Comparison of ENCODE assay signal across 8 cellular contexts in genomic region chr6:7617954-7618764, GRCh38. TPM values are rescaled to one million over a fixed set of nuclear protein-coding genes. Genes with fewer than 3 reads are reported as not detected.
A peak's percentile ranks its signal among the peaks of the same experiment; 100 is the strongest.
DNase-seq lines count a peak whose midpoint lies in the region; ATAC-seq and TF ChIP-seq lines count a peak whose summit lies in the region.

No MANE protein-coding gene starts in this region.

- WGBS in lower leg skin, 2 donors, result 20% methylated on average over 11 of the region's 11 CpGs

- peaks cover 1% of the 10 kb centered on the region for H3K36me3 Mint-ChIP-seq in activated T-helper 17 cell treated with anti-CD3 and anti-CD28 coated beads, Interleukin-2, amount 50 U/mL, for 72 hours (ENCODE audit: low read depth)
- peaks cover under 1% of the 10 kb centered on the region for H3K36me3 Mint-ChIP-seq in CD4-positive, alpha-beta T cell (ENCODE audit: low read depth)

- no peak for TF ChIP-seq CTCF in lower leg skin (IDR thresholded peaks at IDR 0.05)
- TF ChIP-seq CTCF in CD4-positive, alpha-beta T cell (IDR thresholded peaks at IDR 0.05), result no peak
- no peak for TF ChIP-seq CTCF in OCI-LY7 (conservative IDR thresholded peaks at IDR 0.05; ENCODE audit: low read length)

- TF ChIP-seq POLR2A in lower leg skin (IDR thresholded peaks at IDR 0.05), result no peak

- H3K9me2 ChIP-seq in OCI-LY7 (ENCODE audit: insufficient read depth, low read length), result no peaks in the 10 kb centered on the region

- H3K27me3 Mint-ChIP-seq in activated T-helper 17 cell treated with anti-CD3 and anti-CD28 coated beads, Interleukin-2, amount 50 U/mL, for 72 hours, result peaks cover 7% of the 10 kb centered on the region
- no peaks in the 10 kb centered on the region for H3K27me3 Mint-ChIP-seq in CD4-positive, alpha-beta T cell

- no peaks in the 10 kb centered on the region for H3K27me3 ChIP-seq in CD4-positive, alpha-beta T cell (ENCODE audit: control insufficient read depth, insufficient read depth, low read length)

- H3K9me3 ChIP-seq in CD4-positive, alpha-beta T cell (ENCODE audit: control insufficient read depth, low read length), result no peaks in the 10 kb centered on the region
- H3K9me3 ChIP-seq in OCI-LY7 (ENCODE audit: low read length), result no peaks in the 10 kb centered on the region

- no peaks in the 10 kb centered on the region for H3K9me3 Mint-ChIP-seq in activated T-helper 17 cell treated with anti-CD3 and anti-CD28 coated beads, Interleukin-2, amount 50 U/mL, for 72 hours
- H3K9me3 Mint-ChIP-seq in CD4-positive, alpha-beta T cell, result no peaks in the 10 kb centered on the region

- CTCF ChIA-PET in CD4-positive, alpha-beta T cell (lab: Charles Lee), result no interaction called here
- CTCF ChIA-PET in OCI-LY7 (lab: Charles Lee; ENCODE audit: unreplicated experiment), result no interaction called here

- POLR2A ChIA-PET in CD4-positive, alpha-beta T cell (lab: Charles Lee), result no interaction called here
- POLR2A ChIA-PET in OCI-LY7 (lab: Charles Lee), result no interaction called here

- peaks cover 10% of the 10 kb centered on the region; the same call in 1 of the 2 replicates for H3K36me3 ChIP-seq in OCI-LY7 (ENCODE audit: insufficient read depth, low read length)

- H3K4me2 ChIP-seq in OCI-LY7 (ENCODE audit: low read length), result no peak overlapping the region

- H3K4me3 ChIP-seq in lower leg skin (ENCODE audit: low read depth, poor library complexity, severe bottlenecking), result no peak overlapping the region
- no peak overlapping the region for H3K4me3 ChIP-seq in OCI-LY7 (ENCODE audit: low read depth, low read length, poor library complexity, severe bottlenecking)

- H4K20me1 ChIP-seq in OCI-LY7 (ENCODE audit: insufficient read depth, low read length), result no peaks in the 10 kb centered on the region

- H2AFZ ChIP-seq in OCI-LY7 (ENCODE audit: low read length), result no peak overlapping the region

- no peaks in the 10 kb centered on the region for H3K79me2 ChIP-seq in OCI-LY7 (ENCODE audit: insufficient read depth, low read depth, low read length)

- H3K4me1 Mint-ChIP-seq in activated T-helper 17 cell treated with anti-CD3 and anti-CD28 coated beads, Interleukin-2, amount 50 U/mL, for 72 hours, result peaks cover 14% of the 10 kb centered on the region
- H3K4me1 Mint-ChIP-seq in CD4-positive, alpha-beta T cell (ENCODE audit: low read depth), result peaks cover 6% of the 10 kb centered on the region

- H3K27ac ChIP-seq in CD4-positive, alpha-beta T cell (ENCODE audit: low read depth, low read length), result no peak overlapping the region
- no peak overlapping the region for H3K27ac ChIP-seq in OCI-LY7 (ENCODE audit: low read depth, low read length, poor library complexity, severe bottlenecking)

- no peak overlapping the region for H3K27ac Mint-ChIP-seq in activated T-helper 17 cell treated with anti-CD3 and anti-CD28 coated beads, Interleukin-2, amount 50 U/mL, for 72 hours
- H3K27ac Mint-ChIP-seq in CD4-positive, alpha-beta T cell, result no peak overlapping the region

- DNase-seq in A172 (ENCODE audit: low spot score), result peak; percentile 89
- peak; percentile 88 for DNase-seq in HT1080 (ENCODE audit: low read depth)
- DNase-seq in lower leg skin (ENCODE audit: low spot score in 2 of 2), result peak; percentile 91 to 96
- DNase-seq in CD4-positive, alpha-beta T cell, result no peak
- no peak for DNase-seq in NCI-H1105 (lab: John Stamatoyannopoulos, UW)
- DNase-seq in OCI-LY7 (ENCODE audit: low spot score), result no peak

- no peak overlapping the region for H3K4me3 Mint-ChIP-seq in activated T-helper 17 cell treated with anti-CD3 and anti-CD28 coated beads, Interleukin-2, amount 50 U/mL, for 72 hours
- H3K4me3 Mint-ChIP-seq in CD4-positive, alpha-beta T cell, result no peak overlapping the region

- BruUV-seq in OCI-LY7 (replicated peaks; lab: Mats Ljungman, UMichigan), result no TSS peak

- no peaks in the 10 kb centered on the region for H3K4me1 ChIP-seq in OCI-LY7 (ENCODE audit: insufficient read depth, low read length, poor library complexity, severe bottlenecking)

- ATAC-seq in GM18867 (IDR thresholded peaks at IDR 0.05; ENCODE audit: unreplicated experiment), result peak; percentile 74
- ATAC-seq in activated T-helper 17 cell treated with anti-CD3 and anti-CD28 coated beads, Interleukin-2, amount 50 U/mL, for 72 hours (replicated peaks), result peak; percentile 66
- ATAC-seq in CD4-positive, alpha-beta T cell (ENCODE audit: poor library complexity), result no peak

- intact Hi-C loops in lower leg skin (cut with DNase I; ENCODE audit: low total_unique reads), result no loop called here
- intact Hi-C loops in CD4-positive, alpha-beta T cell (cut with DNase I, micrococcal nuclease), result loop anchor here in 1 of 2 experiments (5.0 to 10.0 kb wide), 2 partner anchors 213 to 941 kb away; no protein-coding TSS in a partner anchor
- intact Hi-C loops in OCI-LY7 (cut with micrococcal nuclease; ENCODE audit: unreplicated experiment), result loop anchor here (10.0 kb wide), 1 partner anchor 377 kb away; no protein-coding TSS in a partner anchor

RNA-seq across cellular contexts. Expression of gene SNRNP48, which starts 28.2 kb away (rescaled TPM):
- 12.6 and 17.0 TPM in 2 replicates for total RNA-seq in A172 (2014; rRNA removed; shearing (Covaris generic))
- 7.9 and 9.7 TPM in 2 replicates for total RNA-seq in HT1080 (2014; rRNA removed; shearing (Covaris generic))
- polyA plus RNA-seq in HT1080 (2015; cell fraction: cytosol; rRNA removed), result 11.9 and 14.2 TPM in 2 replicates
- 32.2 and 32.5 TPM in 2 replicates for polyA plus RNA-seq in HT1080 (2015; cell fraction: nucleus; rRNA removed)
- total RNA-seq in activated T-helper 17 cell treated with anti-CD3 and anti-CD28 coated beads, Interleukin-2, amount 50 U/mL, for 72 hours, result 10 to 100 TPM; 16.9 to 17.7 TPM
- 10 to 100 TPM in 2 of 4 donors, 1 to 10 TPM in 2; 8.8 to 15.3 (median 10.7) TPM for total RNA-seq in lower leg skin
- 10 to 100 TPM; 12.1 to 13.4 TPM for total RNA-seq in CD4-positive, alpha-beta T cell
- 19.8 and 24.1 TPM in 2 replicates for total RNA-seq in OCI-LY7 (2014; rRNA removed; shearing (Covaris generic))
- total RNA-seq in OCI-LY7 (2022), result 30.2 and 33.4 TPM in 2 replicates

Comparison
In these comparisons a context has a peak if more than half of its experiments do, and no peak if none do; other contexts are left out.
1. DNase-seq: peak in A172 (single experiment), HT1080 (single experiment) and lower leg skin (2 of 2); none in CD4-positive, alpha-beta T cell (0 of 10), NCI-H1105 (single experiment) and OCI-LY7 (single experiment).